25 cellular contexts compared by ENCODE assay signal in genomic region chr11:56307836-56308235, GRCh38. TPM values are rescaled to one million over a fixed set of nuclear protein-coding genes. Genes with fewer than 3 reads are reported as not detected.
DNase-seq lines count a peak whose midpoint lies in the region; ATAC-seq and TF ChIP-seq lines count a peak whose summit lies in the region.
"Had no signal": no experiment of that assay in that cellular context is flagged by ENCODE, and none has a peak within 500 bp of the region (broad histone marks: within the 10 kb centered on the region; RNA-seq: fewer than 3 reads in every experiment).

No MANE protein-coding gene starts in this region.

- H3K9ac ChIP-seq in neuronal stem cell (ENCODE audit: low read depth, low read length, poor library complexity) (no peak overlapping the region), trophoblast cell (ENCODE audit: low read length) (peak overlapping the region; percentile 33)
- H3K9ac ChIP-seq: BLaER1 had no signal

- peaks cover 0 to 5% of the 10 kb centered on the region in 2 donors for H3K9me3 ChIP-seq in neuronal stem cell (replicated peaks in 1 of 2; ENCODE audit: control insufficient read depth in 2 of 2, insufficient read depth in 1 of 2, low read depth in 1 of 2, low read length in 2 of 2)
- peaks cover 6% of the 10 kb centered on the region for H3K9me3 ChIP-seq in trophoblast cell (ENCODE audit: insufficient read depth, low read depth, low read length)
- peaks cover 8% of the 10 kb centered on the region for H3K9me3 ChIP-seq in upper lobe of right lung
- H3K9me3 ChIP-seq in A673 (ENCODE audit: low read depth, low read length, poor library complexity, severe bottlenecking), result peaks cover 22% of the 10 kb centered on the region
- H3K9me3 ChIP-seq: BE2C, BLaER1 had no signal

- no peaks in the 10 kb centered on the region for H3K79me2 ChIP-seq in trophoblast cell (ENCODE audit: control insufficient read depth, insufficient read depth, low read length, poor library complexity)

- H2BK15ac ChIP-seq in neuronal stem cell (ENCODE audit: low read length), result no peak overlapping the region

- H3K4me1 ChIP-seq in neuronal stem cell (ENCODE audit: control insufficient read depth in 2 of 2, insufficient read depth in 1 of 2, low read depth in 1 of 2, low read length in 2 of 2) (peaks cover 0 to 1% of the 10 kb centered on the region in 2 donors), trophoblast cell (ENCODE audit: control insufficient read depth in 1 of 2, insufficient read depth in 2 of 2, low read length in 2 of 2) (no peaks in the 10 kb centered on the region), upper lobe of right lung (no peaks in the 10 kb centered on the region), A673 (ENCODE audit: insufficient read depth, low read length, poor library complexity, severe bottlenecking) (no peaks in the 10 kb centered on the region)
- H3K4me1 ChIP-seq: BE2C, BLaER1 had no signal

- peak overlapping the region in 1 of 2 donors; percentile 47 for H3K4me3 ChIP-seq in neuronal stem cell (ENCODE audit: low read length in 2 of 2)
- peak overlapping the region; percentile 49 for H3K4me3 ChIP-seq in trophoblast cell (ENCODE audit: low read depth, low read length)
- no peak overlapping the region for H3K4me3 ChIP-seq in upper lobe of right lung
- H3K4me3 ChIP-seq in A673 (ENCODE audit: low read depth, low read length, poor library complexity, severe bottlenecking), result no peak overlapping the region
- H3K4me3 ChIP-seq: BLaER1, GM12878 had no signal

- POLR2A ChIA-PET in A673 (lab: Charles Lee; ENCODE audit: low non-redundant PET), result no interaction called here

- H3K23ac ChIP-seq in neuronal stem cell (ENCODE audit: low read depth, low read length, poor library complexity) (peak overlapping the region; percentile 20), trophoblast cell (ENCODE audit: low read length) (no peak overlapping the region)

- H3K27ac ChIP-seq in neuronal stem cell (replicated peaks; ENCODE audit: low read length) (no peak overlapping the region), trophoblast cell (ENCODE audit: low read depth, low read length) (no peak overlapping the region), upper lobe of right lung (no peak overlapping the region), A673 (ENCODE audit: low read depth, low read length, poor library complexity, severe bottlenecking) (no peak overlapping the region)
- H3K27ac ChIP-seq: BLaER1 had no signal

- intact Hi-C loops in upper lobe of right lung (cut with DNase I) (no loop called here), A673 (cut with micrococcal nuclease; ENCODE audit: unreplicated experiment) (no loop called here)

- ATAC-seq in upper lobe of right lung (peak; percentile 32), GM21529 (IDR thresholded peaks at IDR 0.05; ENCODE audit: unreplicated experiment) (no peak)
- ATAC-seq: GM12878 had no signal

- no CpG with 5 or more reads among the region's 3 CpGs for WGBS in neuronal stem cell (ENCODE audit: extremely low coverage in 2 of 2, insufficient read length in 2 of 2, insufficient replicate concordance in 1 of 2), 2 donors
- no CpG with 5 or more reads among the region's 3 CpGs for WGBS in trophoblast cell (ENCODE audit: extremely low coverage, insufficient coverage, insufficient read length)

- H4K8ac ChIP-seq in neuronal stem cell (ENCODE audit: low read depth, low read length) (no peak overlapping the region), trophoblast cell (ENCODE audit: low read depth, low read length) (no peak overlapping the region)

- H3K79me1 ChIP-seq in neuronal stem cell (ENCODE audit: low read depth, low read length), result no peaks in the 10 kb centered on the region
- H3K79me1 ChIP-seq in trophoblast cell (ENCODE audit: low read length), result no peaks in the 10 kb centered on the region

- CTCF ChIA-PET in A673 (lab: Charles Lee), result no interaction called here

- no peak overlapping the region for H4K12ac ChIP-seq in trophoblast cell (ENCODE audit: low read depth, low read length)

- peak overlapping the region; percentile 32 for H2BK5ac ChIP-seq in neuronal stem cell (ENCODE audit: low read length)
- no peak overlapping the region for H2BK5ac ChIP-seq in trophoblast cell (ENCODE audit: low read depth, low read length, poor library complexity)

- no peak overlapping the region for H3K4me2 ChIP-seq in neuronal stem cell (ENCODE audit: insufficient read depth, low read length, poor library complexity, severe bottlenecking)
- H3K4me2 ChIP-seq in trophoblast cell (ENCODE audit: low read length), result no peak overlapping the region
- H3K4me2 ChIP-seq: BLaER1 had no signal

- DNase-seq in neuronal stem cell (ENCODE audit: low spot score) (no peak), trophoblast cell (no peak), upper lobe of right lung (no peak), A673 (ENCODE audit: low spot score) (no peak)
- DNase-seq in stimulated activated CD8-positive, alpha-beta memory T cell treated with anti-CD3 and anti-CD28 coated beads, Interleukin-4, amount 100 ng/mL, for 48 hours, result no peak
- DNase-seq: 8988T; BE2C; C1 segment of cervical spinal cord; CD4-positive, alpha-beta memory T cell; CD4-positive, CD25-positive, alpha-beta regulatory T cell; CD8-positive, alpha-beta memory T cell; COR-L47; DMS 273 treated with DMSO at 0.1 percent for 48 hours; DMS153; DMS53; DMS79; DND-41; EL; GDM1 had no signal

- H2AFZ ChIP-seq in neuronal stem cell (ENCODE audit: low read length), result no peak overlapping the region
- H2AFZ ChIP-seq in trophoblast cell (ENCODE audit: insufficient read depth, low read length, poor library complexity), result no peak overlapping the region

- no peak overlapping the region for H2AK5ac ChIP-seq in neuronal stem cell (ENCODE audit: low read depth, low read length)
- no peak overlapping the region for H2AK5ac ChIP-seq in trophoblast cell (ENCODE audit: low read length)

- H3K4ac ChIP-seq in neuronal stem cell (ENCODE audit: low read length) (no peak overlapping the region), trophoblast cell (ENCODE audit: low read depth, low read length) (no peak overlapping the region)

- TF ChIP-seq CTCF in upper lobe of right lung (IDR thresholded peaks at IDR 0.05) (no peak), A673 (conservative IDR thresholded peaks at IDR 0.05; ENCODE audit: low read depth, low read length) (no peak)

- H3K36me3 ChIP-seq in neuronal stem cell (replicated peaks in 1 of 2; ENCODE audit: control insufficient read depth in 2 of 2, insufficient read depth in 2 of 2, low read length in 2 of 2) (peaks cover 0 to 2% of the 10 kb centered on the region in 2 donors), trophoblast cell (ENCODE audit: control insufficient read depth in 1 of 2, insufficient read depth in 2 of 2, low read length in 2 of 2) (no peaks in the 10 kb centered on the region), upper lobe of right lung (no peaks in the 10 kb centered on the region), A673 (ENCODE audit: insufficient read depth, low read length, poor library complexity, severe bottlenecking) (no peaks in the 10 kb centered on the region)
- H3K36me3 ChIP-seq: BE2C, BLaER1 had no signal

- H3K14ac ChIP-seq in neuronal stem cell (ENCODE audit: low read length), result peak overlapping the region; percentile 39
- no peak overlapping the region for H3K14ac ChIP-seq in trophoblast cell (ENCODE audit: low read length)

- H3K18ac ChIP-seq in neuronal stem cell (ENCODE audit: low read length), result no peak overlapping the region
- H3K18ac ChIP-seq in trophoblast cell (ENCODE audit: low read length), result no peak overlapping the region

- no TSS peak for BruUV-seq in A673 (replicated peaks; lab: Mats Ljungman, UMichigan)

- H3K27me3 ChIP-seq in neuronal stem cell (ENCODE audit: control insufficient read depth in 3 of 3, insufficient read depth in 3 of 3, low read depth in 1 of 3, low read length in 3 of 3) (no peaks in the 10 kb centered on the region), trophoblast cell (ENCODE audit: insufficient read depth, low read length) (no peaks in the 10 kb centered on the region), upper lobe of right lung (no peaks in the 10 kb centered on the region), A673 (replicated peaks; ENCODE audit: insufficient read depth, low read depth, low read length, poor library complexity) (no peaks in the 10 kb centered on the region)
- H3K27me3 ChIP-seq: BE2C, BLaER1 had no signal

- H4K91ac ChIP-seq in neuronal stem cell (ENCODE audit: low read depth, low read length, poor library complexity), result no peak overlapping the region
- no peak overlapping the region for H4K91ac ChIP-seq in trophoblast cell (ENCODE audit: low read depth, low read length)

- no peak overlapping the region for H2BK120ac ChIP-seq in neuronal stem cell (ENCODE audit: low read depth, low read length)
- H2BK120ac ChIP-seq in trophoblast cell (ENCODE audit: insufficient read depth, low read length, poor library complexity), result no peak overlapping the region

- H2BK12ac ChIP-seq in neuronal stem cell (ENCODE audit: low read length) (no peak overlapping the region), trophoblast cell (ENCODE audit: low read length) (no peak overlapping the region)

RNA-seq across cellular contexts. Expression of gene OR8K3, which starts 7.1 kb away (rescaled TPM):
- polyA plus RNA-seq in neuronal stem cell (2013, experiment 1 of 2), result not detected
- polyA plus RNA-seq in neuronal stem cell (2013, experiment 2 of 2), result not detected
- not detected in 2 replicates for polyA plus RNA-seq in trophoblast cell (2013)
- total RNA-seq in upper lobe of right lung (not detected), A673 (2021) (not detected in 2 replicates)
- total RNA-seq: CD4-positive, alpha-beta memory T cell; CD4-positive, CD25-positive, alpha-beta regulatory T cell; CD8-positive, alpha-beta memory T cell; Daoy; G401; GM12878 had no signal
- polyA plus RNA-seq: CD14-positive monocyte; CD4-positive, alpha-beta memory T cell; CD4-positive, CD25-positive, alpha-beta regulatory T cell; CD8-positive, alpha-beta memory T cell; GM12878 had no signal

RNA-seq across cellular contexts. Expression of gene OR8H1, which starts 15.8 kb away (rescaled TPM):
- not detected for polyA plus RNA-seq in neuronal stem cell (2013, experiment 1 of 2)
- polyA plus RNA-seq in neuronal stem cell (2013, experiment 2 of 2), result not detected
- not detected in 2 replicates for polyA plus RNA-seq in trophoblast cell (2013)
- total RNA-seq in upper lobe of right lung (not detected), A673 (2021) (not detected in 2 replicates)
- total RNA-seq: CD4-positive, alpha-beta memory T cell; CD4-positive, CD25-positive, alpha-beta regulatory T cell; CD8-positive, alpha-beta memory T cell; Daoy; G401; GM12878 had no signal
- polyA plus RNA-seq: CD14-positive monocyte; CD4-positive, alpha-beta memory T cell; CD4-positive, CD25-positive, alpha-beta regulatory T cell; CD8-positive, alpha-beta memory T cell; GM12878 had no signal

RNA-seq across cellular contexts. Expression of gene OR5T1, which starts 33.9 kb away (rescaled TPM):
- polyA plus RNA-seq in neuronal stem cell (2013, experiment 1 of 2), result not detected
- polyA plus RNA-seq in neuronal stem cell (2013, experiment 2 of 2), result not detected
- polyA plus RNA-seq in trophoblast cell (2013), result not detected in 2 replicates
- not detected for total RNA-seq in upper lobe of right lung
- not detected in 2 replicates for total RNA-seq in A673 (2021)
- total RNA-seq: CD4-positive, alpha-beta memory T cell; CD4-positive, CD25-positive, alpha-beta regulatory T cell; CD8-positive, alpha-beta memory T cell; Daoy; G401; GM12878 had no signal
- polyA plus RNA-seq: CD14-positive monocyte; CD4-positive, alpha-beta memory T cell; CD4-positive, CD25-positive, alpha-beta regulatory T cell; CD8-positive, alpha-beta memory T cell; GM12878 had no signal

RNA-seq across cellular contexts. Expression of gene OR8K1, which starts 38.0 kb away (rescaled TPM):
- not detected for polyA plus RNA-seq in neuronal stem cell (2013, experiment 1 of 2)
- polyA plus RNA-seq in neuronal stem cell (2013, experiment 2 of 2), result not detected
- not detected in 2 replicates for polyA plus RNA-seq in trophoblast cell (2013)
- total RNA-seq in upper lobe of right lung, result not detected
- total RNA-seq in A673 (2021), result not detected in 2 replicates
- total RNA-seq: CD4-positive, alpha-beta memory T cell; CD4-positive, CD25-positive, alpha-beta regulatory T cell; CD8-positive, alpha-beta memory T cell; Daoy; G401; GM12878 had no signal
- polyA plus RNA-seq: CD14-positive monocyte; CD4-positive, alpha-beta memory T cell; CD4-positive, CD25-positive, alpha-beta regulatory T cell; CD8-positive, alpha-beta memory T cell; GM12878 had no signal

RNA-seq across cellular contexts. Expression of gene OR8J1, which starts 46.3 kb away (rescaled TPM):
- not detected for polyA plus RNA-seq in neuronal stem cell (2013, experiment 1 of 2)
- polyA plus RNA-seq in neuronal stem cell (2013, experiment 2 of 2), result not detected
- not detected in 2 replicates for polyA plus RNA-seq in trophoblast cell (2013)
- total RNA-seq in upper lobe of right lung (not detected), A673 (2021) (not detected in 2 replicates)
- total RNA-seq: CD4-positive, alpha-beta memory T cell; CD4-positive, CD25-positive, alpha-beta regulatory T cell; CD8-positive, alpha-beta memory T cell; Daoy; G401; GM12878 had no signal
- polyA plus RNA-seq: CD14-positive monocyte; CD4-positive, alpha-beta memory T cell; CD4-positive, CD25-positive, alpha-beta regulatory T cell; CD8-positive, alpha-beta memory T cell; GM12878 had no signal
